ENCODE assay signal across 10 cellular contexts in genomic region chr6:105363100-105363754, GRCh38. TPM values are rescaled to one million over a fixed set of nuclear protein-coding genes. Genes with fewer than 3 reads are reported as not detected.
DNase-seq lines count a peak whose midpoint lies in the region; ATAC-seq and TF ChIP-seq lines count a peak whose summit lies in the region.
"Had no signal": no experiment of that assay in that cellular context is flagged by ENCODE, and none has a peak within 500 bp of the region (broad histone marks: within the 10 kb centered on the region; RNA-seq: fewer than 3 reads in every experiment).

No MANE protein-coding gene starts in this region.

- TF ChIP-seq POLR2A in tibial nerve (IDR thresholded peaks at IDR 0.05) = no peak

- POLR2A ChIA-PET in activated CD4-positive, alpha-beta memory T cell treated with anti-CD3 and anti-CD28 coated beads, Interleukin-2, amount 10 ng/mL, durations not matched to agents 7 days and 5 days (lab: Charles Lee) = no interaction called here

- no peak overlapping the region for H3K4me3 Mint-ChIP-seq in activated CD4-positive, alpha-beta memory T cell treated with anti-CD3 and anti-CD28 coated beads, Interleukin-2, amount 10 ng/mL, durations not matched to agents 7 days and 5 days

- TF ChIP-seq CTCF in cardiac muscle cell (IDR thresholded peaks at IDR 0.05; ENCODE audit: low read depth, low read length) = peak; percentile 51
- TF ChIP-seq CTCF in tibial nerve (IDR thresholded peaks at IDR 0.05) = peak in 4 of 5 experiments; percentile 15 to 37 (median 20)
- no peak for TF ChIP-seq CTCF in GM10266 (IDR thresholded peaks at IDR 0.05; ENCODE audit: control insufficient read depth, insufficient read depth, low read depth, missing control alignments)

- peaks cover 1% of the 10 kb centered on the region for H3K36me3 ChIP-seq in cardiac muscle cell
- H3K36me3 ChIP-seq in tibial nerve = peaks cover 0 to 49% (median 0%) of the 10 kb centered on the region in 3 donors

- peaks cover 25% of the 10 kb centered on the region for H3K4me1 ChIP-seq in cardiac muscle cell (ENCODE audit: low read depth)
- H3K4me1 ChIP-seq in tibial nerve = peaks cover 0 to 6% (median 0%) of the 10 kb centered on the region in 4 donors

- no peaks in the 10 kb centered on the region for H3K9me3 ChIP-seq in cardiac muscle cell (ENCODE audit: low read depth)
- no peaks in the 10 kb centered on the region for H3K9me3 ChIP-seq in tibial nerve

- H3K4me3 ChIP-seq in cardiac muscle cell (no peak overlapping the region), tibial nerve (no peak overlapping the region)

- peaks cover 32% of the 10 kb centered on the region for H3K4me1 Mint-ChIP-seq in activated CD4-positive, alpha-beta memory T cell treated with anti-CD3 and anti-CD28 coated beads, Interleukin-2, amount 10 ng/mL, durations not matched to agents 7 days and 5 days

- DNase-seq in cardiac muscle cell (ENCODE audit: low read depth in 1 of 2, low spot score in 1 of 2) (peak; percentile 46 to 60), left cardiac atrium (no peak), RPMI7951 (ENCODE audit: low read depth) (peak; percentile 41), fibroblast of the conjunctiva (ENCODE audit: low read depth) (peak; percentile 6), tibial nerve (ENCODE audit: low spot score in 2 of 2) (no peak), GM10266 (ENCODE audit: extremely low spot score) (no peak)
- DNase-seq in activated CD4-positive, alpha-beta memory T cell treated with anti-CD3 and anti-CD28 coated beads, Interleukin-2, amount 10 ng/mL, durations not matched to agents 7 days and 5 days = no peak
- DNase-seq: activated gamma-delta T cell treated with Interleukin-2 at 50 U/mL for 16 hours, DMS153 had no signal

- no peaks in the 10 kb centered on the region for H3K27me3 Mint-ChIP-seq in activated CD4-positive, alpha-beta memory T cell treated with anti-CD3 and anti-CD28 coated beads, Interleukin-2, amount 10 ng/mL, durations not matched to agents 7 days and 5 days

- no peak for TF ChIP-seq EP300 in tibial nerve (IDR thresholded peaks at IDR 0.05)

- no peak overlapping the region for H3K27ac ChIP-seq in cardiac muscle cell
- H3K27ac ChIP-seq in tibial nerve = no peak overlapping the region

- 18 to 36% methylated on average over 1 of the region's 1 CpG for WGBS in tibial nerve, 2 donors

- peaks cover 56% of the 10 kb centered on the region for H3K36me3 Mint-ChIP-seq in activated CD4-positive, alpha-beta memory T cell treated with anti-CD3 and anti-CD28 coated beads, Interleukin-2, amount 10 ng/mL, durations not matched to agents 7 days and 5 days (ENCODE audit: low read depth)

- H3K27ac Mint-ChIP-seq in activated CD4-positive, alpha-beta memory T cell treated with anti-CD3 and anti-CD28 coated beads, Interleukin-2, amount 10 ng/mL, durations not matched to agents 7 days and 5 days = no peak overlapping the region

- ATAC-seq in left cardiac atrium = no peak
- no peak for ATAC-seq in GM21367 (IDR thresholded peaks at IDR 0.05; ENCODE audit: unreplicated experiment)

- H3K27me3 ChIP-seq in cardiac muscle cell = no peaks in the 10 kb centered on the region
- no peaks in the 10 kb centered on the region for H3K27me3 ChIP-seq in tibial nerve

- no peaks in the 10 kb centered on the region for H3K9me3 Mint-ChIP-seq in activated CD4-positive, alpha-beta memory T cell treated with anti-CD3 and anti-CD28 coated beads, Interleukin-2, amount 10 ng/mL, durations not matched to agents 7 days and 5 days

- intact Hi-C loops in left cardiac atrium (cut with DNase I) = loop anchor here (5.0 kb wide), 2 partner anchors 226 to 276 kb away; a partner anchor contains a TSS

- CTCF ChIA-PET in activated CD4-positive, alpha-beta memory T cell treated with anti-CD3 and anti-CD28 coated beads, Interleukin-2, amount 10 ng/mL, durations not matched to agents 7 days and 5 days (lab: Charles Lee) = interaction anchor here (0.6 to 2.4 kb wide), 6 partner anchors 38 to 571 kb away, joined by 3 to 6 read pairs (median 3); a partner anchor contains a TSS

RNA-seq across cellular contexts. Expression of gene PREP, which starts 39.7 kb away (rescaled TPM):
- total RNA-seq in cardiac muscle cell (28.7 and 34.1 TPM in 2 replicates), left cardiac atrium (10 to 100 TPM; 23.8 to 29.6 TPM), tibial nerve (10 to 100 TPM; 19.7 to 21.9 (median 21.6) TPM)
- polyA plus RNA-seq in cardiac muscle cell = 67.6 and 69.0 TPM in 2 replicates
- total RNA-seq in RPMI7951 (2014; rRNA removed; shearing (Covaris generic)) = 23.6 and 26.1 TPM in 2 replicates
- total RNA-seq in activated CD4-positive, alpha-beta memory T cell treated with anti-CD3 and anti-CD28 coated beads, Interleukin-2, amount 10 ng/mL, durations not matched to agents 7 days and 5 days = 10 to 100 TPM; 43.7 to 44.3 TPM

Comparison
In these comparisons a context has a peak if more than half of its experiments do, and no peak if none do; other contexts are left out.
1. DNase-seq: peak in cardiac muscle cell (2 of 2), RPMI7951 (single experiment) and fibroblast of the conjunctiva (single experiment); none in left cardiac atrium (single experiment), tibial nerve (0 of 2), GM10266 (single experiment) and activated CD4-positive, alpha-beta memory T cell treated with anti-CD3 and anti-CD28 coated beads, Interleukin-2, amount 10 ng/mL, durations not matched to agents 7 days and 5 days (single experiment).